Comparison of ENCODE assay signal across 1 cellular context in the genomic region with DNA sequence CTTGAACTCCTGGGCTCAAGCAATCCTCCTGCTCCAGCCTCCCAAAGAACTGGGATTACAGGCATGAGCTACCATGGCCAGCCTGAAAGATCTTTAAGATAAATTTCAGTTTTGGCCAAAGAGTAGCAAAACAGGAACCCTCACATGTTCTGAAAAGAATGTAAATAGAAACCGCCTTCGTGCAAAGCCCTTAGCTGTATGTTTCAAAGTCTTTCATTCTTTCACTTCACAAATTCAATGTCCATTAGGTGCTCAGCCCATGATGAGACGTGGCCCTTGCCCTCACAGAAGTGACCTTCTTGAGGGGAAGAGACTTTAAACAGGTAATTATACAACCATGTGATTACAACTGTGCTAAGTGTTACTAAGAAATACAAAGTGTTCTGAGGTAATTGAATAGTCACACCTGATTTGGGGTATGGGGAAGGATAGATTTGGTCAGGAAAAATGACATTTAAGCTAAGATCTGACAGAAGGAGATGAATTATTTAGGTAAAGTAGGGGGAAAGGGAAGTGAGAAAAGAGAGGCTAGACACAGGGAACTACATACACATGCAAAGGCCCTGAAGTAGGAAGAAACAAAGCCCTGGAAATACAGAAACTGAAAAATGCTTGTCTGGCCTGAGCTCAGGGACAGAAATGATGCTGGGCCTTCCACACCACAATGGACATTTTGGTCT.
TF ChIP-seq lines count a peak whose summit lies in the region.

No MANE protein-coding gene starts in this region.

TF ChIP-seq in GM23338, 12 proteins besides CTCF, POLR2A, EP300 and RAD21 (continued from another document):
- TF ChIP-seq, protein P1, sequence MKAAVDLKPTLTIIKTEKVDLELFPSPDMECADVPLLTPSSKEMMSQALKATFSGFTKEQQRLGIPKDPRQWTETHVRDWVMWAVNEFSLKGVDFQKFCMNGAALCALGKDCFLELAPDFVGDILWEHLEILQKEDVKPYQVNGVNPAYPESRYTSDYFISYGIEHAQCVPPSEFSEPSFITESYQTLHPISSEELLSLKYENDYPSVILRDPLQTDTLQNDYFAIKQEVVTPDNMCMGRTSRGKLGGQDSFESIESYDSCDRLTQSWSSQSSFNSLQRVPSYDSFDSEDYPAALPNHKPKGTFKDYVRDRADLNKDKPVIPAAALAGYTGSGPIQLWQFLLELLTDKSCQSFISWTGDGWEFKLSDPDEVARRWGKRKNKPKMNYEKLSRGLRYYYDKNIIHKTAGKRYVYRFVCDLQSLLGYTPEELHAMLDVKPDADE (IDR thresholded peaks at IDR 0.05), result no peak
TF ChIP-seq in GM23338: peak in this region for 0.
